Comparison of ENCODE assay signal across 8 cellular contexts in genomic region chr2:73290049-73290839, GRCh38. TPM values are rescaled to one million over a fixed set of nuclear protein-coding genes. Genes with fewer than 3 reads are reported as not detected.
A peak's percentile ranks its signal among the peaks of the same experiment; 100 is the strongest.
DNase-seq lines count a peak whose midpoint lies in the region; ATAC-seq and TF ChIP-seq lines count a peak whose summit lies in the region.

No MANE protein-coding gene starts in this region.

- peaks cover 0 to 25% of the 10 kb centered on the region in 2 donors for H3K27me3 ChIP-seq in right lobe of liver

- peaks cover 0 to 5% (median 0%) of the 10 kb centered on the region in 4 donors for H3K4me1 ChIP-seq in right lobe of liver

- intact Hi-C loops in right lobe of liver (cut with DNase I), result no loop called here

- peak; percentile 52 to 62 (median 58) for ATAC-seq in right lobe of liver
- ATAC-seq in GM18517 (IDR thresholded peaks at IDR 0.05; ENCODE audit: unreplicated experiment), result no peak

- WGBS in right lobe of liver (ENCODE audit: insufficient coverage, low coverage, low lambda C conversion rate, missing lambda C conversion rate), result 57% methylated on average over 5 of the region's 6 CpGs

- H3K9me3 ChIP-seq in right lobe of liver, result no peaks in the 10 kb centered on the region

- TF ChIP-seq POLR2A in right lobe of liver (IDR thresholded peaks at IDR 0.05), result no peak

- no peak overlapping the region for H3K4me3 ChIP-seq in astrocyte of the cerebellum (ENCODE audit: low read depth, low read length)
- H3K4me3 ChIP-seq in right lobe of liver, result no peak overlapping the region

- H3K27ac ChIP-seq in right lobe of liver, result no peak overlapping the region

- TF ChIP-seq CTCF in astrocyte of the cerebellum (IDR thresholded peaks at IDR 0.05; ENCODE audit: low read depth, low read length, missing control alignments) (peak; percentile 79), right lobe of liver (IDR thresholded peaks at IDR 0.05) (peak; percentile 12 to 60 (median 54))

- no peaks in the 10 kb centered on the region for H3K36me3 ChIP-seq in right lobe of liver

- in situ Hi-C loops in KBM-7 (cut with MboI; ENCODE audit: low pct_unique_long_range_greater_than_20kb, low sequenced_read_pairs), result no loop called here
- in situ Hi-C loops in astrocyte of the cerebellum (cut with HindIII; ENCODE audit: low sequenced_read_pairs), result loop anchor here (5.0 kb wide), 1 partner anchor 48 kb away; no protein-coding TSS in a partner anchor

- DNase-seq in EH (ENCODE audit: low read depth) (peak; percentile 32), KBM-7 (peak; percentile 55), RKO (ENCODE audit: low spot score) (peak; percentile 59), astrocyte of the cerebellum (ENCODE audit: low read depth) (no peak), right lobe of liver (peak in 1 of 3 donors; percentile 26), globus pallidus (ENCODE audit: low spot score) (no peak)
- no peak for DNase-seq in central memory CD4-positive, alpha-beta T cell

RNA-seq across cellular contexts. Expression of gene EGR4, which starts 3.1 kb away (rescaled TPM):
- not detected for total RNA-seq in right lobe of liver

RNA-seq across cellular contexts. Expression of gene FBXO41, which starts 6.0 kb away (rescaled TPM):
- under 1 TPM; 0.13 to 0.65 (median 0.38) TPM for total RNA-seq in right lobe of liver

RNA-seq across cellular contexts. Expression of gene CCT7, which starts 56.1 kb away (rescaled TPM):
- total RNA-seq in right lobe of liver, result 100 to 1,000 TPM in 3 of 6 experiments, 10 to 100 TPM in 3; 83.5 to 131 (median 99.4) TPM

RNA-seq across cellular contexts. Expression of gene PRADC1, which starts 57.2 kb away (rescaled TPM):
- 10 to 100 TPM; 17.8 to 26.1 (median 22.5) TPM for total RNA-seq in right lobe of liver

Comparison
In these comparisons a context has a peak if more than half of its experiments do, and no peak if none do; other contexts are left out.
1. DNase-seq: peak in EH (single experiment), KBM-7 (single experiment) and RKO (single experiment); none in astrocyte of the cerebellum (single experiment), globus pallidus (single experiment) and central memory CD4-positive, alpha-beta T cell (single experiment).